ENCODE assay signal across 7 cellular contexts in genomic region chr18:45865466-45865865, GRCh38. TPM values are rescaled to one million over a fixed set of nuclear protein-coding genes. Genes with fewer than 3 reads are reported as not detected.
"Had no signal": no experiment of that assay in that cellular context is flagged by ENCODE, and none has a peak within 500 bp of the region (broad histone marks: within the 10 kb centered on the region; RNA-seq: fewer than 3 reads in every experiment).

No MANE protein-coding gene starts in this region.

- H3K4me1 Mint-ChIP-seq: H9 had no signal

- DNase-seq: GOT3, H9, HCEC 1CT, KG1 had no signal

- H3K27ac ChIP-seq: HL-60 had no signal

- FAIRE-seq: HepG2, K562 had no signal

- ATAC-seq: HepG2, K562 had no signal

- H3K4me3 ChIP-seq: K562 had no signal

- H3K4me3 Mint-ChIP-seq: H9 had no signal

RNA-seq across cellular contexts. Expression of gene SIGLEC15, which starts 40.0 kb away (rescaled TPM):
- total RNA-seq: HepG2, K562 had no signal
- polyA plus RNA-seq: HepG2, K562 had no signal
